In the genomic region with DNA sequence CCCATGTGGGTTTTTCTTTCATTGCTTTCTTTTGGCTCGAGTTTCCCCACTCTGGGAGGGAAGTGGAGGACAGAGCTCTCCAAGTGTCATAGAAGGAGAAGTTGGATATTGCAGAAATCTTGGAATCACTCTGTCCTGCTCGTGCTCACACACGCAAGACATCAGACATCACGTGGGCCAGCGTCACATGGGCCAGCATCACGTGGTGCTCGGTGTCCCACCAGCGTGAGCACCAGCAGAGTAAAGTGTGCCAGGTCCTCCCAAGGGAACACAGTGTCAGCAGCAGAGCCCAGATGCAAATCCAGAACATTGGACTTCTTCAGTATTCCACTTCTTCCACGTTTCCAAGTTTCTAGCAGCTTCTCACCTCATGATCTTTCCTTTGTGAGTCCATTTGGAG, we compare ENCODE assay signal across 4 cellular contexts.
TF ChIP-seq lines count a peak whose summit lies in the region.

No MANE protein-coding gene starts in this region.

TF ChIP-seq in SK-N-SH, 30 proteins besides CTCF, POLR2A, EP300 and RAD21 (continued from another document):
- TF ChIP-seq TEAD4 (IDR thresholded peaks at IDR 0.05; ENCODE audit: borderline replicate concordance, insufficient read depth): no peak
TF ChIP-seq in SK-N-SH: peak in this region for 1.

TF ChIP-seq in SK-N-SH treated with all-trans-retinoic acid at 6 μM for 48 hours, 23 proteins besides CTCF, POLR2A, EP300 and RAD21:
- TF ChIP-seq, protein P1, sequence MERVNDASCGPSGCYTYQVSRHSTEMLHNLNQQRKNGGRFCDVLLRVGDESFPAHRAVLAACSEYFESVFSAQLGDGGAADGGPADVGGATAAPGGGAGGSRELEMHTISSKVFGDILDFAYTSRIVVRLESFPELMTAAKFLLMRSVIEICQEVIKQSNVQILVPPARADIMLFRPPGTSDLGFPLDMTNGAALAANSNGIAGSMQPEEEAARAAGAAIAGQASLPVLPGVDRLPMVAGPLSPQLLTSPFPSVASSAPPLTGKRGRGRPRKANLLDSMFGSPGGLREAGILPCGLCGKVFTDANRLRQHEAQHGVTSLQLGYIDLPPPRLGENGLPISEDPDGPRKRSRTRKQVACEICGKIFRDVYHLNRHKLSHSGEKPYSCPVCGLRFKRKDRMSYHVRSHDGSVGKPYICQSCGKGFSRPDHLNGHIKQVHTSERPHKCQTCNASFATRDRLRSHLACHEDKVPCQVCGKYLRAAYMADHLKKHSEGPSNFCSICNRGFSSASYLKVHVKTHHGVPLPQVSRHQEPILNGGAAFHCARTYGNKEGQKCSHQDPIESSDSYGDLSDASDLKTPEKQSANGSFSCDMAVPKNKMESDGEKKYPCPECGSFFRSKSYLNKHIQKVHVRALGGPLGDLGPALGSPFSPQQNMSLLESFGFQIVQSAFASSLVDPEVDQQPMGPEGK (CRISPR knock-in tag; IDR thresholded peaks at IDR 0.05; ENCODE audit: borderline replicate concordance): no peak
- TF ChIP-seq ZNF70 (CRISPR knock-in tag; IDR thresholded peaks at IDR 0.05) (no peak), PPARA (CRISPR knock-in tag; IDR thresholded peaks at IDR 0.05; ENCODE audit: borderline replicate concordance) (no peak), ZNF8 (CRISPR knock-in tag; IDR thresholded peaks at IDR 0.05) (no peak), SNAI2 (CRISPR knock-in tag; IDR thresholded peaks at IDR 0.05) (no peak), RARB (CRISPR knock-in tag; IDR thresholded peaks at IDR 0.05) (no peak), ISL1 (CRISPR knock-in tag; IDR thresholded peaks at IDR 0.05) (no peak)

TF ChIP-seq in A549, 52 proteins besides CTCF, POLR2A, EP300 and RAD21 (continued from another document):
- no peak for TF ChIP-seq NFE2L2 (conservative IDR thresholded peaks at IDR 0.05; ENCODE audit: low read length)
TF ChIP-seq in A549: peak in this region for 1.

TF ChIP-seq in K562, 482 proteins besides CTCF, POLR2A, EP300 and RAD21 (continued from another document):
- TF ChIP-seq ZBTB5 (IDR thresholded peaks at IDR 0.05): no peak
- peak; percentile 43; the same call in 1 of the 2 replicates for TF ChIP-seq TFE3 (CRISPR knock-in tag; IDR thresholded peaks at IDR 0.05)
- no peak for TF ChIP-seq SMARCC2 (IDR thresholded peaks at IDR 0.05; ENCODE audit: low read depth)
- peak; percentile 51; the same call in 1 of the 2 replicates for TF ChIP-seq CBFA2T2 (conservative IDR thresholded peaks at IDR 0.05)
- TF ChIP-seq, protein P2, sequence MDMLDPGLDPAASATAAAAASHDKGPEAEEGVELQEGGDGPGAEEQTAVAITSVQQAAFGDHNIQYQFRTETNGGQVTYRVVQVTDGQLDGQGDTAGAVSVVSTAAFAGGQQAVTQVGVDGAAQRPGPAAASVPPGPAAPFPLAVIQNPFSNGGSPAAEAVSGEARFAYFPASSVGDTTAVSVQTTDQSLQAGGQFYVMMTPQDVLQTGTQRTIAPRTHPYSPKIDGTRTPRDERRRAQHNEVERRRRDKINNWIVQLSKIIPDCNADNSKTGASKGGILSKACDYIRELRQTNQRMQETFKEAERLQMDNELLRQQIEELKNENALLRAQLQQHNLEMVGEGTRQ (CRISPR knock-in tag; IDR thresholded peaks at IDR 0.05): peak; percentile 80
- TF ChIP-seq ZNF146 (CRISPR knock-in tag; IDR thresholded peaks at IDR 0.05; ENCODE audit: unreplicated experiment): no peak
